Comparison of ENCODE assay signal across 12 cellular contexts in genomic region chr1:156371553-156372264, GRCh38. TPM values are rescaled to one million over a fixed set of nuclear protein-coding genes. Genes with fewer than 3 reads are reported as not detected.
A peak's percentile ranks its signal among the peaks of the same experiment; 100 is the strongest.
DNase-seq lines count a peak whose midpoint lies in the region; ATAC-seq and TF ChIP-seq lines count a peak whose summit lies in the region.
"Had no signal": no experiment of that assay in that cellular context is flagged by ENCODE, and none has a peak within 500 bp of the region (broad histone marks: within the 10 kb centered on the region; RNA-seq: fewer than 3 reads in every experiment).

No MANE protein-coding gene starts in this region.

- TF ChIP-seq CTCF in foreskin fibroblast (IDR thresholded peaks at IDR 0.05; ENCODE audit: low read depth, low read length) = no peak
- no peak for TF ChIP-seq CTCF in ascending aorta (IDR thresholded peaks at IDR 0.05)

- peaks cover 0 to 5% of the 10 kb centered on the region in 2 donors for H3K4me1 ChIP-seq in ascending aorta

- peak; percentile 72 for DNase-seq in SIG-M5 treated with dmso at 0.1 percent for 504 hours (lab: John Stamatoyannopoulos, UW; ENCODE audit: unreplicated experiment)
- no peak for DNase-seq in SIG-M5 (lab: John Stamatoyannopoulos, UW)
- peak; percentile 46 for DNase-seq in RPMI7951 (ENCODE audit: low read depth)
- peak; percentile 35 to 80 for DNase-seq in foreskin fibroblast
- peak; percentile 39 for DNase-seq in stimulated activated CD8-positive, alpha-beta memory T cell treated with anti-CD3 and anti-CD28 coated beads, Interleukin-4, amount 100 ng/mL, for 48 hours
- no peak for DNase-seq in ascending aorta (ENCODE audit: low spot score in 2 of 2)
- DNase-seq: nephron progenitor cell; stimulated activated CD4-positive, alpha-beta T cell treated with anti-CD3 and anti-CD28 coated beads, Interleukin-4, amount 100 ng/mL, for 4 hours; T-cell had no signal

- ATAC-seq in GM18867 (IDR thresholded peaks at IDR 0.05; ENCODE audit: unreplicated experiment) = no peak
- no peak for ATAC-seq in GM19397 (IDR thresholded peaks at IDR 0.05; ENCODE audit: unreplicated experiment)
- ATAC-seq: T-cell had no signal

- no peaks in the 10 kb centered on the region for H3K9me3 ChIP-seq in ascending aorta

- H3K27ac ChIP-seq in ascending aorta = no peak overlapping the region

- intact Hi-C loops in ascending aorta (cut with DNase I) = no loop called here

- H3K4me3 ChIP-seq in foreskin fibroblast (ENCODE audit: low read depth in 1 of 2, low read length in 2 of 2) = no peak overlapping the region
- H3K4me3 ChIP-seq in ascending aorta = no peak overlapping the region

- H3K27me3 ChIP-seq in ascending aorta = no peaks in the 10 kb centered on the region

- no peaks in the 10 kb centered on the region for H3K36me3 ChIP-seq in ascending aorta

RNA-seq across cellular contexts. Expression of gene RHBG, which starts 2.7 kb away (rescaled TPM):
- total RNA-seq in RPMI7951 (2014; rRNA removed; shearing (Covaris generic)) = not detected in 2 replicates
- not detected for total RNA-seq in ascending aorta
- total RNA-seq: temporal lobe had no signal

RNA-seq across cellular contexts. Expression of gene TSACC, which starts 33.4 kb away (rescaled TPM):
- total RNA-seq in RPMI7951 (2014; rRNA removed; shearing (Covaris generic)) = not detected in 2 replicates
- not detected for total RNA-seq in ascending aorta
- total RNA-seq: temporal lobe had no signal

RNA-seq across cellular contexts. Expression of gene CCT3, which starts 33.6 kb away (rescaled TPM):
- 455 and 483 TPM in 2 replicates for total RNA-seq in RPMI7951 (2014; rRNA removed; shearing (Covaris generic))
- total RNA-seq in ascending aorta = 109 TPM

Comparison
In these comparisons a context has a peak if more than half of its experiments do, and no peak if none do; other contexts are left out.
1. DNase-seq: peak in SIG-M5 treated with dmso at 0.1 percent for 504 hours (single experiment), RPMI7951 (single experiment), foreskin fibroblast (2 of 2) and stimulated activated CD8-positive, alpha-beta memory T cell treated with anti-CD3 and anti-CD28 coated beads, Interleukin-4, amount 100 ng/mL, for 48 hours (single experiment); none in SIG-M5 (single experiment) and ascending aorta (0 of 2).